Comparison of ENCODE assay signal across 1 cellular context in genomic region chr17:61619493-61619892, GRCh38.
TF ChIP-seq lines count a peak whose summit lies in the region.

No MANE protein-coding gene starts in this region.

TF ChIP-seq in HEK293, 187 proteins besides CTCF, POLR2A, EP300 and RAD21 (continued from another document):
- TF ChIP-seq, protein P1, sequence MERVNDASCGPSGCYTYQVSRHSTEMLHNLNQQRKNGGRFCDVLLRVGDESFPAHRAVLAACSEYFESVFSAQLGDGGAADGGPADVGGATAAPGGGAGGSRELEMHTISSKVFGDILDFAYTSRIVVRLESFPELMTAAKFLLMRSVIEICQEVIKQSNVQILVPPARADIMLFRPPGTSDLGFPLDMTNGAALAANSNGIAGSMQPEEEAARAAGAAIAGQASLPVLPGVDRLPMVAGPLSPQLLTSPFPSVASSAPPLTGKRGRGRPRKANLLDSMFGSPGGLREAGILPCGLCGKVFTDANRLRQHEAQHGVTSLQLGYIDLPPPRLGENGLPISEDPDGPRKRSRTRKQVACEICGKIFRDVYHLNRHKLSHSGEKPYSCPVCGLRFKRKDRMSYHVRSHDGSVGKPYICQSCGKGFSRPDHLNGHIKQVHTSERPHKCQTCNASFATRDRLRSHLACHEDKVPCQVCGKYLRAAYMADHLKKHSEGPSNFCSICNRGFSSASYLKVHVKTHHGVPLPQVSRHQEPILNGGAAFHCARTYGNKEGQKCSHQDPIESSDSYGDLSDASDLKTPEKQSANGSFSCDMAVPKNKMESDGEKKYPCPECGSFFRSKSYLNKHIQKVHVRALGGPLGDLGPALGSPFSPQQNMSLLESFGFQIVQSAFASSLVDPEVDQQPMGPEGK (tag by site-specific recombination; IDR thresholded peaks at IDR 0.05): no peak
- TF ChIP-seq ZNF621 (tag by site-specific recombination; IDR thresholded peaks at IDR 0.05) (no peak), ZNF514 (tag by site-specific recombination; IDR thresholded peaks at IDR 0.05) (no peak)
